Comparison of ENCODE assay signal across 18 cellular contexts in genomic region chrX:121333942-121334341, GRCh38.
DNase-seq lines count a peak whose midpoint lies in the region; ATAC-seq and TF ChIP-seq lines count a peak whose summit lies in the region.
"Had no signal": no experiment of that assay in that cellular context is flagged by ENCODE, and none has a peak within 500 bp of the region (broad histone marks: within the 10 kb centered on the region; RNA-seq: fewer than 3 reads in every experiment).

No MANE protein-coding gene starts in this region.

- no peak overlapping the region for H2BK15ac ChIP-seq in mesendoderm (replicated peaks; ENCODE audit: low read depth)

- H3K9me2 ChIP-seq in Karpas-422 (replicated peaks; ENCODE audit: insufficient read depth, low read length) = no peaks in the 10 kb centered on the region

- H3K27ac ChIP-seq in Karpas-422 (ENCODE audit: low read length) (no peak overlapping the region), mesendoderm (ENCODE audit: low read depth, low read length) (no peak overlapping the region)
- H3K27ac ChIP-seq: neutrophil, sigmoid colon, SJSA1 had no signal

- no peak overlapping the region for H3K4ac ChIP-seq in mesendoderm (ENCODE audit: low read depth, low read length)

- H3K4me3 ChIP-seq in Karpas-422 (ENCODE audit: low read length) (no peak overlapping the region), mesendoderm (ENCODE audit: low read length) (no peak overlapping the region), BE2C (ENCODE audit: low read depth, low read length) (no peak overlapping the region)
- H3K4me3 ChIP-seq: sigmoid colon, SJSA1 had no signal

- H2BK120ac ChIP-seq in mesendoderm (ENCODE audit: low read depth, low read length) = no peak overlapping the region

- no peak overlapping the region for H3K18ac ChIP-seq in mesendoderm (ENCODE audit: low read length)

- DNase-seq in NCI-H82 (lab: John Stamatoyannopoulos, UW) (peak; percentile 3), NCI-H82 treated with DMSO at 0.1 percent for 48 hours (lab: John Stamatoyannopoulos, UW; ENCODE audit: unreplicated experiment) (no peak), Karpas-422 (peak; percentile 47), SW480 (ENCODE audit: low spot score) (peak; percentile 2), mesendoderm (peak; percentile 35), BE2C (no peak), islet precursor cell (no peak)
- DNase-seq: activated CD4-positive, alpha-beta T cell treated with anti-CD3 and anti-CD28 coated beads for 4 hours; activated gamma-delta T cell; CD4-positive, CD25-positive, alpha-beta regulatory T cell; effector memory CD4-positive, alpha-beta T cell; GOT3; NCI-H1436 treated with DMSO at 0.1 percent for 48 hours; sigmoid colon; T1000 had no signal

- no peak overlapping the region for H3K56ac ChIP-seq in mesendoderm (ENCODE audit: low read length)

- H3K4me1 ChIP-seq in Karpas-422 (ENCODE audit: low read length) = no peaks in the 10 kb centered on the region
- no peaks in the 10 kb centered on the region for H3K4me1 ChIP-seq in mesendoderm (ENCODE audit: control insufficient read depth, low read depth, low read length)
- H3K4me1 ChIP-seq in BE2C = no peaks in the 10 kb centered on the region
- H3K4me1 ChIP-seq: sigmoid colon, SJSA1 had no signal

- H2AFZ ChIP-seq in Karpas-422 (ENCODE audit: low read length) = no peak overlapping the region

- no peaks in the 10 kb centered on the region for H3K9me3 ChIP-seq in Karpas-422 (ENCODE audit: low read length)
- no peaks in the 10 kb centered on the region for H3K9me3 ChIP-seq in BE2C
- H3K9me3 ChIP-seq: neutrophil, sigmoid colon, SJSA1 had no signal

- TF ChIP-seq CTCF in BE2C (IDR thresholded peaks at IDR 0.05; ENCODE audit: low read depth, low read length) = no peak

- H2AK5ac ChIP-seq in mesendoderm (ENCODE audit: low read length) = no peak overlapping the region

- no peak overlapping the region for H3K23ac ChIP-seq in mesendoderm (ENCODE audit: low read length)

- H3K9ac ChIP-seq in Karpas-422 (ENCODE audit: low read length) = no peak overlapping the region
- H3K9ac ChIP-seq in mesendoderm (ENCODE audit: low read length) = no peak overlapping the region

- H4K20me1 ChIP-seq in Karpas-422 (ENCODE audit: insufficient read depth, low read depth, low read length) = no peaks in the 10 kb centered on the region

- no peaks in the 10 kb centered on the region for H3K36me3 ChIP-seq in Karpas-422 (ENCODE audit: insufficient read depth, low read length)
- H3K36me3 ChIP-seq in mesendoderm (ENCODE audit: control insufficient read depth, insufficient read depth, low read length) = no peaks in the 10 kb centered on the region
- H3K36me3 ChIP-seq in BE2C = no peaks in the 10 kb centered on the region
- H3K36me3 ChIP-seq: neutrophil, sigmoid colon, SJSA1 had no signal

- no peak overlapping the region for H4K8ac ChIP-seq in mesendoderm (ENCODE audit: low read depth, low read length)

- WGBS in mesendoderm (ENCODE audit: extremely low coverage, insufficient coverage, low lambda C conversion rate) = no CpG with 5 or more reads among the region's 3 CpGs

- no peak overlapping the region for H4K5ac ChIP-seq in mesendoderm (ENCODE audit: low read length)

- H3K4me2 ChIP-seq in Karpas-422 (ENCODE audit: low read depth, low read length, poor library complexity, severe bottlenecking) (no peak overlapping the region), mesendoderm (ENCODE audit: low read length) (no peak overlapping the region)

- H3K27me3 ChIP-seq in Karpas-422 (ENCODE audit: low read length) (no peaks in the 10 kb centered on the region), mesendoderm (ENCODE audit: insufficient read depth, low read length, poor library complexity) (no peaks in the 10 kb centered on the region), BE2C (no peaks in the 10 kb centered on the region)
- H3K27me3 ChIP-seq: neutrophil, sigmoid colon, SJSA1 had no signal

- no peak overlapping the region for H2BK5ac ChIP-seq in mesendoderm (ENCODE audit: low read length)

- H3K79me1 ChIP-seq in mesendoderm (ENCODE audit: low read length) = no peaks in the 10 kb centered on the region

- ATAC-seq in GM21717 (IDR thresholded peaks at IDR 0.05; ENCODE audit: unreplicated experiment) = no peak

- H3K79me2 ChIP-seq in Karpas-422 (ENCODE audit: low read length) (no peaks in the 10 kb centered on the region), mesendoderm (ENCODE audit: control insufficient read depth, insufficient read depth, low read length) (no peaks in the 10 kb centered on the region)

Comparison
In these comparisons a context has a peak if more than half of its experiments do, and no peak if none do; other contexts are left out.
1. DNase-seq: peak in NCI-H82 (single experiment), Karpas-422 (single experiment), SW480 (single experiment) and mesendoderm (single experiment); none in NCI-H82 treated with DMSO at 0.1 percent for 48 hours (single experiment), BE2C (single experiment) and islet precursor cell (single experiment).